In the genomic region with DNA sequence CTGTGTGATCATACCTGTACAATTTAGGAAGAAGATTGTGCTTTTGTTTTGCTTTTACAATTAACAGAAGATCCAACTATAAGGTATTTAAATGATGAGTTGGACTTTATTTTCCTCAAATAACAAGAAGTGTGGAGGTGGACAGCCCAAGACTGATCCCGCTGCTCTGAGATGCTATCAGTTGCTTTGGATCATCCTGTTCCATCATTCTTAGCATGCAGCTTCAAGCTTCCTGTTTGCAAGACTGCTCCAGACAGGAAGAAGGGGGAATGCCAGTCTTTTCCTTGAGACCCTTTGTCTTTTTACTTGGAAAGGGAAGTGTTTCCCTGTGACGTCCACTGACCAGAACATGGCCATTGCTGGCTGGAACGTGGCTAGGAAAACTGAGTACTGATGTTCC, we compare ENCODE assay signal across 14 cellular contexts.
DNase-seq lines count a peak whose midpoint lies in the region; ATAC-seq and TF ChIP-seq lines count a peak whose summit lies in the region.
"Had no signal": no experiment of that assay in that cellular context is flagged by ENCODE, and none has a peak within 500 bp of the region (broad histone marks: within the 10 kb centered on the region; RNA-seq: fewer than 3 reads in every experiment).

No MANE protein-coding gene starts in this region.

- no peaks in the 10 kb centered on the region for H3K9me2 ChIP-seq in MM.1S (replicated peaks; ENCODE audit: insufficient read depth, low read length)

- no peak overlapping the region for H4K8ac ChIP-seq in mesenchymal stem cell (ENCODE audit: low read length)

- H2AFZ ChIP-seq in MM.1S (ENCODE audit: low read length) = no peak overlapping the region
- H2AFZ ChIP-seq in mesenchymal stem cell (ENCODE audit: low read depth, low read length) = no peak overlapping the region
- H2AFZ ChIP-seq in parathyroid adenoma = peak overlapping the region; percentile 30
- H2AFZ ChIP-seq: GM23338 had no signal

- H3K27ac ChIP-seq in MM.1S (ENCODE audit: low read length) (no peak overlapping the region), SK-N-MC (peak overlapping the region; percentile 65; the same call in 1 of the 2 replicates), mesenchymal stem cell (ENCODE audit: low read length, poor library complexity, severe bottlenecking) (no peak overlapping the region), parathyroid adenoma (peak overlapping the region; percentile 37)

- H3K9ac ChIP-seq in MM.1S (ENCODE audit: low read length) (no peak overlapping the region), SK-N-MC (ENCODE audit: insufficient read length) (no peak overlapping the region), mesenchymal stem cell (ENCODE audit: low read length) (no peak overlapping the region), parathyroid adenoma (no peak overlapping the region)

- H3K23ac ChIP-seq in mesenchymal stem cell (ENCODE audit: low read length in 2 of 2) = no peak overlapping the region

- H3K9me3 ChIP-seq in MM.1S (replicated peaks; ENCODE audit: insufficient read depth, low read length) (no peaks in the 10 kb centered on the region), SK-N-MC (ENCODE audit: low read depth, low read length) (no peaks in the 10 kb centered on the region), mesenchymal stem cell (ENCODE audit: control insufficient read depth, low read length) (no peaks in the 10 kb centered on the region), parathyroid adenoma (ENCODE audit: control insufficient read depth, low read length) (no peaks in the 10 kb centered on the region)

- WGBS in mesenchymal stem cell = 85% methylated on average over 3 of the region's 3 CpGs

- H4K20me1 ChIP-seq in MM.1S (ENCODE audit: insufficient read depth, low read length) = no peaks in the 10 kb centered on the region

- H3K18ac ChIP-seq in mesenchymal stem cell (ENCODE audit: low read depth in 1 of 2, low read length in 2 of 2) = no peak overlapping the region

- H3K79me2 ChIP-seq in MM.1S (ENCODE audit: low read length) = no peaks in the 10 kb centered on the region
- H3K79me2 ChIP-seq in parathyroid adenoma = no peaks in the 10 kb centered on the region

- no peak overlapping the region for H2BK12ac ChIP-seq in mesenchymal stem cell (ENCODE audit: low read length in 2 of 2)

- H2BK120ac ChIP-seq in mesenchymal stem cell (ENCODE audit: low read depth, low read length) = no peak overlapping the region

- ATAC-seq in HG02970 (IDR thresholded peaks at IDR 0.05; ENCODE audit: low FRiP score, unreplicated experiment) (no peak), GM21723 (IDR thresholded peaks at IDR 0.05; ENCODE audit: unreplicated experiment) (no peak), GM19452 (IDR thresholded peaks at IDR 0.05; ENCODE audit: unreplicated experiment) (no peak)
- ATAC-seq: GM12878, GM23338 had no signal

- DNase-seq in MM.1S (no peak), SK-N-MC (ENCODE audit: low read depth, low spot score) (no peak), mesenchymal stem cell (no peak)
- DNase-seq: C1 segment of cervical spinal cord; Calu3; CD4-positive, alpha-beta T cell; DMS79; H7 had no signal

- H3K4me1 ChIP-seq in MM.1S (ENCODE audit: low read length) = no peaks in the 10 kb centered on the region
- H3K4me1 ChIP-seq in mesenchymal stem cell (ENCODE audit: control insufficient read depth, insufficient read depth, low read depth, low read length) = peaks cover 2% of the 10 kb centered on the region
- H3K4me1 ChIP-seq in parathyroid adenoma = peaks cover 4% of the 10 kb centered on the region

- H3K14ac ChIP-seq in mesenchymal stem cell (ENCODE audit: low read length in 2 of 2) = no peak overlapping the region

- H3K4me2 ChIP-seq in MM.1S (ENCODE audit: low read depth, low read length) = peak overlapping the region; percentile 27; the same call in 1 of the 2 replicates
- H3K4me2 ChIP-seq in mesenchymal stem cell (ENCODE audit: low read length, poor library complexity, severe bottlenecking) = no peak overlapping the region
- H3K4me2 ChIP-seq in parathyroid adenoma (ENCODE audit: low read length) = no peak overlapping the region
- H3K4me2 ChIP-seq: GM23338 had no signal

- no peak overlapping the region for H2AK5ac ChIP-seq in mesenchymal stem cell (ENCODE audit: low read length, severe bottlenecking)

- H2BK5ac ChIP-seq in mesenchymal stem cell (ENCODE audit: low read depth, low read length, poor library complexity, severe bottlenecking) = no peak overlapping the region

- TF ChIP-seq CTCF in MM.1S (IDR thresholded peaks at IDR 0.05; ENCODE audit: low read length) (no peak), parathyroid adenoma (IDR thresholded peaks at IDR 0.05) (no peak)

- H3K4ac ChIP-seq in mesenchymal stem cell (ENCODE audit: low read depth in 1 of 2, low read length in 2 of 2) = no peak overlapping the region

- H3K36me3 ChIP-seq in MM.1S (replicated peaks; ENCODE audit: insufficient read depth, low read length) = no peaks in the 10 kb centered on the region
- no peaks in the 10 kb centered on the region for H3K36me3 ChIP-seq in SK-N-MC (ENCODE audit: insufficient read depth, low read length)
- no peaks in the 10 kb centered on the region for H3K36me3 ChIP-seq in mesenchymal stem cell (ENCODE audit: control insufficient read depth in 1 of 2, insufficient read depth in 2 of 2, low read depth in 1 of 2, low read length in 2 of 2)
- H3K36me3 ChIP-seq in parathyroid adenoma (ENCODE audit: control insufficient read depth, insufficient read depth, low read length) = no peaks in the 10 kb centered on the region

- no peak overlapping the region for H3K4me3 ChIP-seq in MM.1S (ENCODE audit: low read length)
- H3K4me3 ChIP-seq in SK-N-MC = peak overlapping the region; percentile 29
- H3K4me3 ChIP-seq in mesenchymal stem cell (ENCODE audit: insufficient read depth in 1 of 2, low read depth in 1 of 2, low read length in 2 of 2) = no peak overlapping the region
- H3K4me3 ChIP-seq in parathyroid adenoma (ENCODE audit: low read depth, low read length) = no peak overlapping the region
- H3K4me3 ChIP-seq: GM12878, GM23338 had no signal

- H3F3A ChIP-seq in MM.1S (ENCODE audit: insufficient read depth, low read length) = no peaks in the 10 kb centered on the region

- no peak overlapping the region for H2BK15ac ChIP-seq in mesenchymal stem cell (ENCODE audit: low read depth, poor library complexity, severe bottlenecking)

- H3K27me3 ChIP-seq in MM.1S (replicated peaks; ENCODE audit: insufficient read depth, low read length) (no peaks in the 10 kb centered on the region), mesenchymal stem cell (ENCODE audit: control insufficient read depth in 1 of 2, insufficient read depth in 1 of 2, low read length in 2 of 2) (peaks cover 4 to 11% of the 10 kb centered on the region in 2 experiments), parathyroid adenoma (ENCODE audit: control insufficient read depth, insufficient read depth, low read length) (no peaks in the 10 kb centered on the region)

- peak overlapping the region; percentile 37 for H4K91ac ChIP-seq in mesenchymal stem cell (ENCODE audit: low read length)

- no peaks in the 10 kb centered on the region for H3K79me1 ChIP-seq in mesenchymal stem cell (replicated peaks; ENCODE audit: low read length, poor library complexity, severe bottlenecking)

Comparison
In these comparisons a context has a peak if more than half of its experiments do, and no peak if none do; other contexts are left out.
1. H3K27ac ChIP-seq: peak in SK-N-MC (single experiment) and parathyroid adenoma (single experiment); none in MM.1S (single experiment) and mesenchymal stem cell (single experiment).